In the genomic region with DNA sequence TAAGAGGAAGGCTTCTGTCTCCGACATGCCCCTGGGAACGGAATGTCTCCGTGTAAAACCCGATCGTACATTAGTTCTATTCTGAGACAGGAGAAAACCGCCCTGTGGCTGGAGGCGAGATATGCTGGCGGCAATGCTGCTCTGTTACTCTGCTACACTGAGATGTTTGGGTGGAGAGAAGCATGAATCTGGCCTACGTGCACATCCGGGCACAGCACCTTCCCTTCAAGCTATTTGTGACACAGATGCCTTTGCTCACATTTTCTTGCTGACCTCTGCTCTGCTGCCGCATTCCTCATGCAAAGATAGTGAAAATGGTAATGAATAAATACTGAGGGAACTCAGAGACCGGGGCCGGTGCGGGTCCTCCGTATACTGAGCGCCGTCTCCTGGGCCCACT, we compare ENCODE assay signal across 21 cellular contexts. TPM values are rescaled to one million over a fixed set of nuclear protein-coding genes. Genes with fewer than 3 reads are reported as not detected.
A peak's percentile ranks its signal among the peaks of the same experiment; 100 is the strongest.
DNase-seq lines count a peak whose midpoint lies in the region; ATAC-seq, FAIRE-seq and TF ChIP-seq lines count a peak whose summit lies in the region.
"Had no signal": no experiment of that assay in that cellular context is flagged by ENCODE, and none has a peak within 500 bp of the region (broad histone marks: within the 10 kb centered on the region; RNA-seq: fewer than 3 reads in every experiment).

No MANE protein-coding gene starts in this region.

- H3K27ac ChIP-seq in HepG2 (ENCODE audit: extremely low read length, insufficient read depth, low read length) (peak overlapping the region; percentile 42), right lobe of liver (no peak overlapping the region), cingulate gyrus (ENCODE audit: low read depth, low read length) (peak overlapping the region; percentile 47)
- H3K27ac ChIP-seq: foreskin keratinocyte, vagina had no signal

- H3K4me3 Mint-ChIP-seq in memory B cell (no peak overlapping the region), type B pancreatic cell (peak overlapping the region; percentile 62)
- H3K4me3 Mint-ChIP-seq: CD14-positive monocyte had no signal

- no peaks in the 10 kb centered on the region for H3K36me3 ChIP-seq in HepG2 (replicated peaks in 1 of 2; ENCODE audit: control insufficient read depth in 1 of 2, insufficient read depth in 2 of 2, low read length in 2 of 2)
- H3K36me3 ChIP-seq in right lobe of liver: no peaks in the 10 kb centered on the region

- no peak; the same call in 1 of the 2 replicates for TF ChIP-seq CTCF in HepG2 (CRISPR knock-in tag; IDR thresholded peaks at IDR 0.05)
- TF ChIP-seq CTCF in right lobe of liver (IDR thresholded peaks at IDR 0.05): no peak
- TF ChIP-seq CTCF in type B pancreatic cell (conservative IDR thresholded peaks at IDR 0.05): no peak

- POLR2A ChIA-PET in HepG2 (lab: Yijun Ruan, JAX): interaction anchor here (0.6 to 1.1 kb wide), 3 partner anchors 11 to 72 kb away, joined by 3 to 6 read pairs (median 3); no protein-coding TSS in a partner anchor

- CTCF ChIA-PET in HepG2 (lab: Yijun Ruan, JAX; ENCODE audit: low intra/inter-chr PET ratio, low total read pairs): interaction anchor here (1.0 kb wide), 1 partner anchor 49 kb away, joined by 3 read pairs; no protein-coding TSS in a partner anchor

- H3K4me2 ChIP-seq in HepG2 (ENCODE audit: low read depth, low read length): peak overlapping the region; percentile 77

- no peaks in the 10 kb centered on the region for H3K79me2 ChIP-seq in HepG2 (ENCODE audit: insufficient read depth, low read length)

- H3K4me1 ChIP-seq in HepG2 (ENCODE audit: insufficient read depth, low read length) (peaks cover 51% of the 10 kb centered on the region), right lobe of liver (peaks cover 0 to 4% (median 1%) of the 10 kb centered on the region in 4 donors)
- H3K4me1 ChIP-seq: foreskin keratinocyte had no signal

- H3K27ac Mint-ChIP-seq in memory B cell (peak overlapping the region; percentile 60), type B pancreatic cell (peak overlapping the region; percentile 57)
- H3K27ac Mint-ChIP-seq: CD14-positive monocyte had no signal

- H3K4me3 ChIP-seq in HepG2 (replicated peaks in 1 of 3; ENCODE audit: insufficient read depth in 1 of 3, low read depth in 2 of 3, low read length in 3 of 3) (peak overlapping the region; percentile 3 to 49 (median 8); a peak in 5 of 6 replicates), right lobe of liver (no peak overlapping the region)
- H3K4me3 ChIP-seq: mucosa of descending colon, vagina had no signal

- TF ChIP-seq EP300 in HepG2 (IDR thresholded peaks at IDR 0.05; ENCODE audit: low read depth in 2 of 2, low read length in 2 of 2) (no peak), HepG2 (CRISPR knock-in tag; IDR thresholded peaks at IDR 0.05; ENCODE audit: borderline replicate concordance) (no peak)

- H4K20me1 ChIP-seq in HepG2 (ENCODE audit: insufficient read depth, low read length): no peaks in the 10 kb centered on the region

- DNase-seq in HepG2 (ENCODE audit: low spot score): peak; percentile 70
- DNase-seq in right lobe of liver: no peak
- no peak for DNase-seq in memory B cell (ENCODE audit: low spot score in 2 of 2)
- DNase-seq in type B pancreatic cell (ENCODE audit: extremely low spot score, unreplicated experiment): no peak
- DNase-seq in stimulated activated CD4-positive, alpha-beta T cell treated with anti-CD3 and anti-CD28 coated beads, Interleukin-15, amount 100 ng/mL, for 24 hours: no peak
- DNase-seq: activated naive CD4-positive, alpha-beta T cell; activated T-cell treated with anti-CD3 and anti-CD28 coated beads for 4 hours; cortex of kidney; foreskin keratinocyte; HCEC 1CT; mucosa of descending colon; NCI-H2107; NCI-H524; stimulated activated naive CD4-positive, alpha-beta T cell treated with Interleukin-2 at 50 U/mL for 16 hours; SW 1271 had no signal

- ATAC-seq in HepG2 (peak; percentile 51), right lobe of liver (no peak), memory B cell (ENCODE audit: low read depth) (no peak), GM18868 (IDR thresholded peaks at IDR 0.05; ENCODE audit: unreplicated experiment) (no peak), HG02885 (IDR thresholded peaks at IDR 0.05; ENCODE audit: poor library complexity, unreplicated experiment) (no peak)
- ATAC-seq: foreskin keratinocyte, mucosa of descending colon had no signal

- peaks cover 14% of the 10 kb centered on the region for H3K4me1 Mint-ChIP-seq in memory B cell
- peaks cover 7% of the 10 kb centered on the region for H3K4me1 Mint-ChIP-seq in type B pancreatic cell (ENCODE audit: unreplicated experiment)

- in situ Hi-C loops in HepG2 (cut with HindIII; ENCODE audit: extremely low pct_ligation_motif_present, low pct_unique_long_range_greater_than_20kb): no loop called here

- H3K27me3 Mint-ChIP-seq in memory B cell (no peaks in the 10 kb centered on the region), type B pancreatic cell (peaks cover 3% of the 10 kb centered on the region)

- TF ChIP-seq RAD21 in HepG2 (CRISPR knock-in tag; IDR thresholded peaks at IDR 0.05): no peak

- H3K9me3 Mint-ChIP-seq in memory B cell (no peaks in the 10 kb centered on the region), type B pancreatic cell (no peaks in the 10 kb centered on the region)

- H3K27me3 ChIP-seq in HepG2 (ENCODE audit: control insufficient read depth in 1 of 2, insufficient read depth in 2 of 2, low read length in 2 of 2) (no peaks in the 10 kb centered on the region), right lobe of liver (no peaks in the 10 kb centered on the region)
- H3K27me3 ChIP-seq: foreskin keratinocyte, vagina had no signal

- FAIRE-seq in HepG2 (lab: Jason Lieb, UNC): peak; percentile 52
- FAIRE-seq: GM12891 had no signal

- BruUV-seq in HepG2 (replicated peaks; lab: Mats Ljungman, UMichigan): no TSS peak

- no peak overlapping the region for H2AFZ ChIP-seq in HepG2 (ENCODE audit: low read length)

- intact Hi-C loops in HepG2 (cut with micrococcal nuclease; ENCODE audit: unreplicated experiment): loop anchor here (10.0 kb wide), 1 partner anchor 58 kb away; a partner anchor contains a TSS
- intact Hi-C loops in right lobe of liver (cut with DNase I): loop anchor here in 1 of 2 donors (5.0 kb wide), 1 partner anchor 116 kb away; a partner anchor contains a TSS

- 2% methylated on average over 15 of the region's 17 CpGs for WGBS in HepG2 (ENCODE audit: low lambda C conversion rate)
- WGBS in right lobe of liver (ENCODE audit: insufficient coverage, low coverage, low lambda C conversion rate, missing lambda C conversion rate): 56% methylated on average over 16 of the region's 17 CpGs

- H3K9ac ChIP-seq in HepG2 (ENCODE audit: insufficient read depth, low read depth, low read length): peak overlapping the region; percentile 42; the same call in 1 of the 2 replicates

- TF ChIP-seq POLR2A in HepG2 (IDR thresholded peaks at IDR 0.05; ENCODE audit: insufficient read depth in 1 of 2, low read depth in 2 of 2, low read length in 2 of 2) (no peak; a peak in 1 of 4 replicates), right lobe of liver (IDR thresholded peaks at IDR 0.05) (no peak)

- no peaks in the 10 kb centered on the region for H3K9me3 ChIP-seq in HepG2 (ENCODE audit: low read length)
- no peaks in the 10 kb centered on the region for H3K9me3 ChIP-seq in right lobe of liver
- H3K9me3 ChIP-seq: mucosa of descending colon, vagina had no signal

- no peaks in the 10 kb centered on the region for H3K36me3 Mint-ChIP-seq in memory B cell
- no peaks in the 10 kb centered on the region for H3K36me3 Mint-ChIP-seq in type B pancreatic cell

RNA-seq across cellular contexts. Expression of a gene that starts 2.2 kb away (rescaled TPM):
- total RNA-seq in HepG2 (2016; rRNA removed; fragmentation: Illumina TruSeq; extraction: Trizol): 0.66 and 1.2 TPM in 2 replicates
- 0.91 and 1.4 TPM in 2 replicates for total RNA-seq in HepG2 (2016; cell fraction: cytosol; rRNA removed; fragmentation: Illumina TruSeq; extraction: Trizol; ENCODE audit: low read depth)
- total RNA-seq in HepG2 (2016; cell fraction: insoluble cytoplasmic fraction; rRNA removed; fragmentation: Illumina TruSeq; extraction: Trizol): 0.65 and 0.95 TPM in 2 replicates
- total RNA-seq in HepG2 (2016; cell fraction: membrane; rRNA removed; fragmentation: Illumina TruSeq; extraction: Trizol): 0.83 TPM in 2 replicates
- 0.97 and 1.4 TPM in 2 replicates for total RNA-seq in HepG2 (2016; cell fraction: nucleus; rRNA removed; fragmentation: Illumina TruSeq; extraction: Trizol)
- 4.5 and 6.5 TPM in 2 replicates for polyA plus RNA-seq in HepG2 (2011; rRNA removed)
- polyA plus RNA-seq in HepG2 (2011; cell fraction: cytosol; rRNA removed): 1.9 and 3.2 TPM in 2 replicates
- polyA plus RNA-seq in HepG2 (2011; cell fraction: nucleus; rRNA removed): 28.6 and 38.6 TPM in 2 replicates
- 3.1 and 4.5 TPM in 2 replicates for polyA plus RNA-seq in HepG2 (2012)
- polyA plus RNA-seq in HepG2 (2016; cell fraction: cytosol; fragmentation: Illumina TruSeq; extraction: Trizol; ENCODE audit: low read depth): 0.95 and 1.3 TPM in 2 replicates
- polyA plus RNA-seq in HepG2 (2016; cell fraction: insoluble cytoplasmic fraction; fragmentation: Illumina TruSeq; extraction: Trizol; ENCODE audit: low read depth): 0.72 and 1.0 TPM in 2 replicates
- 0.70 and 0.74 TPM in 2 replicates for polyA plus RNA-seq in HepG2 (2016; cell fraction: membrane; fragmentation: Illumina TruSeq; extraction: Trizol; ENCODE audit: low read depth)
- 4.6 and 5.3 TPM in 2 replicates for polyA plus RNA-seq in HepG2 (2016; cell fraction: nucleus; fragmentation: Illumina TruSeq; extraction: Trizol; ENCODE audit: insufficient read depth, low read depth)
- polyA minus RNA-seq in HepG2 (2011; rRNA and poly(A)+ RNA removed; ENCODE audit: low replicate concordance): 3.4 and 95.8 TPM in 2 replicates
- 1.5 and 1.6 TPM in 2 replicates for polyA minus RNA-seq in HepG2 (2011; cell fraction: cytosol; rRNA and poly(A)+ RNA removed)
- polyA minus RNA-seq in HepG2 (2011; cell fraction: nucleus; rRNA and poly(A)+ RNA removed): 1.9 and 2.3 TPM in 2 replicates
- total RNA-seq in right lobe of liver: 10 to 100 TPM; 62.2 to 86.2 (median 66.2) TPM
- total RNA-seq in type B pancreatic cell (ENCODE audit: low replicate concordance): 86.5 and 86.7 TPM in 2 replicates

RNA-seq across cellular contexts. Expression of a gene that starts 22.2 kb away (rescaled TPM):
- total RNA-seq in HepG2 (2016; rRNA removed; fragmentation: Illumina TruSeq; extraction: Trizol): not detected in 2 replicates
- not detected in 2 replicates for total RNA-seq in HepG2 (2016; cell fraction: cytosol; rRNA removed; fragmentation: Illumina TruSeq; extraction: Trizol; ENCODE audit: low read depth)
- total RNA-seq in HepG2 (2016; cell fraction: insoluble cytoplasmic fraction; rRNA removed; fragmentation: Illumina TruSeq; extraction: Trizol): not detected in 2 replicates
- total RNA-seq in HepG2 (2016; cell fraction: membrane; rRNA removed; fragmentation: Illumina TruSeq; extraction: Trizol): not detected in 2 replicates
- total RNA-seq in HepG2 (2016; cell fraction: nucleus; rRNA removed; fragmentation: Illumina TruSeq; extraction: Trizol): 0.09 TPM in 1 of 2 replicates, not detected in the other
- 0.05 and 0.13 TPM in 2 replicates for polyA plus RNA-seq in HepG2 (2011; rRNA removed)
- 0.04 and 0.16 TPM in 2 replicates for polyA plus RNA-seq in HepG2 (2011; cell fraction: cytosol; rRNA removed)
- polyA plus RNA-seq in HepG2 (2011; cell fraction: nucleus; rRNA removed): 0.64 and 1.3 TPM in 2 replicates
- 0.32 and 0.40 TPM in 2 replicates for polyA plus RNA-seq in HepG2 (2012)
- polyA plus RNA-seq in HepG2 (2016; cell fraction: cytosol; fragmentation: Illumina TruSeq; extraction: Trizol; ENCODE audit: low read depth): not detected in 2 replicates
- not detected in 2 replicates for polyA plus RNA-seq in HepG2 (2016; cell fraction: insoluble cytoplasmic fraction; fragmentation: Illumina TruSeq; extraction: Trizol; ENCODE audit: low read depth)
- not detected in 2 replicates for polyA plus RNA-seq in HepG2 (2016; cell fraction: membrane; fragmentation: Illumina TruSeq; extraction: Trizol; ENCODE audit: low read depth)
- polyA plus RNA-seq in HepG2 (2016; cell fraction: nucleus; fragmentation: Illumina TruSeq; extraction: Trizol; ENCODE audit: insufficient read depth, low read depth): not detected in 2 replicates
- 0.05 and 0.06 TPM in 2 replicates for polyA minus RNA-seq in HepG2 (2011; rRNA and poly(A)+ RNA removed; ENCODE audit: low replicate concordance)
- not detected in 2 replicates for polyA minus RNA-seq in HepG2 (2011; cell fraction: cytosol; rRNA and poly(A)+ RNA removed)
- polyA minus RNA-seq in HepG2 (2011; cell fraction: nucleus; rRNA and poly(A)+ RNA removed): 0.39 TPM in 1 of 2 replicates, not detected in the other
- not detected for total RNA-seq in right lobe of liver
- 0.29 and 0.94 TPM in 2 replicates for total RNA-seq in type B pancreatic cell (ENCODE audit: low replicate concordance)
- polyA plus RNA-seq: CD14-positive monocyte had no signal

RNA-seq across cellular contexts. Expression of a gene that starts 29.9 kb away (rescaled TPM):
- 19.0 and 48.9 TPM in 2 replicates for total RNA-seq in HepG2 (2016; rRNA removed; fragmentation: Illumina TruSeq; extraction: Trizol)
- total RNA-seq in HepG2 (2016; cell fraction: cytosol; rRNA removed; fragmentation: Illumina TruSeq; extraction: Trizol; ENCODE audit: low read depth): 9.3 and 10.3 TPM in 2 replicates
- total RNA-seq in HepG2 (2016; cell fraction: insoluble cytoplasmic fraction; rRNA removed; fragmentation: Illumina TruSeq; extraction: Trizol): 17.2 and 48.2 TPM in 2 replicates
- total RNA-seq in HepG2 (2016; cell fraction: membrane; rRNA removed; fragmentation: Illumina TruSeq; extraction: Trizol): 17.0 and 19.9 TPM in 2 replicates
- 44.7 and 51.0 TPM in 2 replicates for total RNA-seq in HepG2 (2016; cell fraction: nucleus; rRNA removed; fragmentation: Illumina TruSeq; extraction: Trizol)
- 59.5 and 60.6 TPM in 2 replicates for polyA plus RNA-seq in HepG2 (2011; rRNA removed)
- polyA plus RNA-seq in HepG2 (2011; cell fraction: cytosol; rRNA removed): 48.6 and 64.5 TPM in 2 replicates
- polyA plus RNA-seq in HepG2 (2011; cell fraction: nucleus; rRNA removed): 146 and 162 TPM in 2 replicates
- polyA plus RNA-seq in HepG2 (2012): 30.5 and 38.6 TPM in 2 replicates
- polyA plus RNA-seq in HepG2 (2016; cell fraction: cytosol; fragmentation: Illumina TruSeq; extraction: Trizol; ENCODE audit: low read depth): 6.7 and 6.8 TPM in 2 replicates
- 16.2 and 18.3 TPM in 2 replicates for polyA plus RNA-seq in HepG2 (2016; cell fraction: insoluble cytoplasmic fraction; fragmentation: Illumina TruSeq; extraction: Trizol; ENCODE audit: low read depth)
- polyA plus RNA-seq in HepG2 (2016; cell fraction: membrane; fragmentation: Illumina TruSeq; extraction: Trizol; ENCODE audit: low read depth): 11.2 and 12.8 TPM in 2 replicates
- polyA plus RNA-seq in HepG2 (2016; cell fraction: nucleus; fragmentation: Illumina TruSeq; extraction: Trizol; ENCODE audit: insufficient read depth, low read depth): 78.7 and 83.1 TPM in 2 replicates
- 71.9 and 74.1 TPM in 2 replicates for polyA minus RNA-seq in HepG2 (2011; rRNA and poly(A)+ RNA removed; ENCODE audit: low replicate concordance)
- polyA minus RNA-seq in HepG2 (2011; cell fraction: cytosol; rRNA and poly(A)+ RNA removed): 24.7 and 26.8 TPM in 2 replicates
- 40.9 and 45.3 TPM in 2 replicates for polyA minus RNA-seq in HepG2 (2011; cell fraction: nucleus; rRNA and poly(A)+ RNA removed)
- total RNA-seq in right lobe of liver: 10 to 100 TPM; 24.0 to 39.1 (median 28.8) TPM
- 50.3 and 58.9 TPM in 2 replicates for total RNA-seq in type B pancreatic cell (ENCODE audit: low replicate concordance)

RNA-seq across cellular contexts. Expression of a gene that starts 39.4 kb away (rescaled TPM):
- 6.2 and 6.4 TPM in 2 replicates for total RNA-seq in HepG2 (2016; rRNA removed; fragmentation: Illumina TruSeq; extraction: Trizol)
- total RNA-seq in HepG2 (2016; cell fraction: cytosol; rRNA removed; fragmentation: Illumina TruSeq; extraction: Trizol; ENCODE audit: low read depth): 1.7 and 1.8 TPM in 2 replicates
- total RNA-seq in HepG2 (2016; cell fraction: insoluble cytoplasmic fraction; rRNA removed; fragmentation: Illumina TruSeq; extraction: Trizol): 4.5 and 6.7 TPM in 2 replicates
- total RNA-seq in HepG2 (2016; cell fraction: membrane; rRNA removed; fragmentation: Illumina TruSeq; extraction: Trizol): 3.0 and 3.1 TPM in 2 replicates
- total RNA-seq in HepG2 (2016; cell fraction: nucleus; rRNA removed; fragmentation: Illumina TruSeq; extraction: Trizol): 4.9 and 5.4 TPM in 2 replicates
- polyA plus RNA-seq in HepG2 (2011; rRNA removed): 5.4 and 6.0 TPM in 2 replicates
- 3.8 and 4.1 TPM in 2 replicates for polyA plus RNA-seq in HepG2 (2011; cell fraction: cytosol; rRNA removed)
- 43.5 and 57.7 TPM in 2 replicates for polyA plus RNA-seq in HepG2 (2011; cell fraction: nucleus; rRNA removed)
- polyA plus RNA-seq in HepG2 (2012): 4.9 and 5.0 TPM in 2 replicates
- polyA plus RNA-seq in HepG2 (2016; cell fraction: cytosol; fragmentation: Illumina TruSeq; extraction: Trizol; ENCODE audit: low read depth): 1.1 and 1.2 TPM in 2 replicates
- 6.4 and 8.8 TPM in 2 replicates for polyA plus RNA-seq in HepG2 (2016; cell fraction: insoluble cytoplasmic fraction; fragmentation: Illumina TruSeq; extraction: Trizol; ENCODE audit: low read depth)
- 3.0 and 3.6 TPM in 2 replicates for polyA plus RNA-seq in HepG2 (2016; cell fraction: membrane; fragmentation: Illumina TruSeq; extraction: Trizol; ENCODE audit: low read depth)
- 22.7 and 23.1 TPM in 2 replicates for polyA plus RNA-seq in HepG2 (2016; cell fraction: nucleus; fragmentation: Illumina TruSeq; extraction: Trizol; ENCODE audit: insufficient read depth, low read depth)
- polyA minus RNA-seq in HepG2 (2011; rRNA and poly(A)+ RNA removed; ENCODE audit: low replicate concordance): 2.2 and 5.1 TPM in 2 replicates
- polyA minus RNA-seq in HepG2 (2011; cell fraction: cytosol; rRNA and poly(A)+ RNA removed): 3.0 and 3.2 TPM in 2 replicates
- 5.6 and 7.1 TPM in 2 replicates for polyA minus RNA-seq in HepG2 (2011; cell fraction: nucleus; rRNA and poly(A)+ RNA removed)
- total RNA-seq in right lobe of liver: 1 to 10 TPM; 1.3 to 4.9 (median 1.9) TPM
- 3.4 and 5.4 TPM in 2 replicates for total RNA-seq in type B pancreatic cell (ENCODE audit: low replicate concordance)

RNA-seq across cellular contexts. Expression of a gene that starts 46.4 kb away (rescaled TPM):
- total RNA-seq in HepG2 (2016; rRNA removed; fragmentation: Illumina TruSeq; extraction: Trizol) (35.9 and 42.8 TPM in 2 replicates), right lobe of liver (under 1 TPM in 5 of 6 experiments, not detected in 1; 0.05 to 0.43 (median 0.22) TPM), type B pancreatic cell (ENCODE audit: low replicate concordance) (19.1 and 21.9 TPM in 2 replicates)
- total RNA-seq in HepG2 (2016; cell fraction: cytosol; rRNA removed; fragmentation: Illumina TruSeq; extraction: Trizol; ENCODE audit: low read depth): 7.0 and 7.1 TPM in 2 replicates
- 34.9 and 42.2 TPM in 2 replicates for total RNA-seq in HepG2 (2016; cell fraction: insoluble cytoplasmic fraction; rRNA removed; fragmentation: Illumina TruSeq; extraction: Trizol)
- 29.9 and 31.6 TPM in 2 replicates for total RNA-seq in HepG2 (2016; cell fraction: membrane; rRNA removed; fragmentation: Illumina TruSeq; extraction: Trizol)
- total RNA-seq in HepG2 (2016; cell fraction: nucleus; rRNA removed; fragmentation: Illumina TruSeq; extraction: Trizol): 23.7 and 28.1 TPM in 2 replicates
- 18.7 and 21.9 TPM in 2 replicates for polyA plus RNA-seq in HepG2 (2011; rRNA removed)
- polyA plus RNA-seq in HepG2 (2011; cell fraction: cytosol; rRNA removed): 16.4 and 40.1 TPM in 2 replicates
- 28.3 and 52.1 TPM in 2 replicates for polyA plus RNA-seq in HepG2 (2011; cell fraction: nucleus; rRNA removed)
- 12.0 and 19.0 TPM in 2 replicates for polyA plus RNA-seq in HepG2 (2012)
- polyA plus RNA-seq in HepG2 (2016; cell fraction: cytosol; fragmentation: Illumina TruSeq; extraction: Trizol; ENCODE audit: low read depth): 6.8 and 7.6 TPM in 2 replicates
- polyA plus RNA-seq in HepG2 (2016; cell fraction: insoluble cytoplasmic fraction; fragmentation: Illumina TruSeq; extraction: Trizol; ENCODE audit: low read depth): 33.9 and 39.2 TPM in 2 replicates
- 23.3 and 27.0 TPM in 2 replicates for polyA plus RNA-seq in HepG2 (2016; cell fraction: membrane; fragmentation: Illumina TruSeq; extraction: Trizol; ENCODE audit: low read depth)
- polyA plus RNA-seq in HepG2 (2016; cell fraction: nucleus; fragmentation: Illumina TruSeq; extraction: Trizol; ENCODE audit: insufficient read depth, low read depth): 44.9 and 46.9 TPM in 2 replicates
- 38.7 and 55.4 TPM in 2 replicates for polyA minus RNA-seq in HepG2 (2011; rRNA and poly(A)+ RNA removed; ENCODE audit: low replicate concordance)
- 18.6 and 32.8 TPM in 2 replicates for polyA minus RNA-seq in HepG2 (2011; cell fraction: cytosol; rRNA and poly(A)+ RNA removed)
- 7.3 and 8.6 TPM in 2 replicates for polyA minus RNA-seq in HepG2 (2011; cell fraction: nucleus; rRNA and poly(A)+ RNA removed)

Comparison
In these comparisons a context has a peak if more than half of its experiments do, and no peak if none do; other contexts are left out.
1. H3K27ac ChIP-seq: peak in HepG2 (single experiment) and cingulate gyrus (single experiment); none in right lobe of liver (0 of 3).
2. H3K4me3 ChIP-seq: peak in HepG2 (3 of 3); none in right lobe of liver (0 of 3).
3. RNA of a gene that starts 2.2 kb away (total RNA-seq): 86.5 to 86.7 TPM in type B pancreatic cell and 62.2 to 86.2 TPM in right lobe of liver; 0.65 to 1.4 TPM in HepG2; every median in the first group is over 10 times any median in the second.